ENCODE assay signal across 19 cellular contexts in the genomic region with DNA sequence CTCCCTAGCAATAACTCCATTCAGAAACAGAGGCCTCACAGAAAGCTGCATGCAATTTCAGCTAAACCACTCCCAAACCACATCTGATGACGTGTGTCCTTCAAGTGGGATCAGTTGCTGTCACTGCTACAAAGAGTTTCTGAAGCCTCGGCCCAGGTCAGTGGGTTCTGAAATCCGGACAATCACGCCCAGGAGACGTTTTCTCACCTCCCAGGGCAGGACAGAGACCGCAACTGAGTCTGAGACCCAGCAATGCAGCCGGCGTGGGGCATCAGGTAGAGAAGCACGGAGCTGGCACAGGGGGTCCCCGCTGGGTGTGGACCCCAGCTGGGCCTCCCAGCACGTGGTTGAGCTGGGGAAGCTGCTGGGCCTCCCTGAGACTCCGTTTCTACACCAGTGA. TPM values are rescaled to one million over a fixed set of nuclear protein-coding genes. Genes with fewer than 3 reads are reported as not detected.
DNase-seq lines count a peak whose midpoint lies in the region; ATAC-seq, FAIRE-seq and TF ChIP-seq lines count a peak whose summit lies in the region.
"Had no signal": no experiment of that assay in that cellular context is flagged by ENCODE, and none has a peak within 500 bp of the region (broad histone marks: within the 10 kb centered on the region; RNA-seq: fewer than 3 reads in every experiment).

No MANE protein-coding gene starts in this region.

- no peaks in the 10 kb centered on the region for H3K9me3 ChIP-seq in HepG2 (ENCODE audit: low read length)
- H3K9me3 ChIP-seq in right lobe of liver = no peaks in the 10 kb centered on the region

- intact Hi-C loops in HepG2 (cut with micrococcal nuclease; ENCODE audit: unreplicated experiment) (no loop called here), right lobe of liver (cut with DNase I) (no loop called here)

- H3K4me1 ChIP-seq in HepG2 (ENCODE audit: insufficient read depth, low read length) = no peaks in the 10 kb centered on the region
- peaks cover 0 to 5% (median 0%) of the 10 kb centered on the region in 4 donors for H3K4me1 ChIP-seq in right lobe of liver

- FAIRE-seq in HepG2 (lab: Jason Lieb, UNC) = no peak
- FAIRE-seq: G401.6, GM12891 had no signal

- peaks cover 3% of the 10 kb centered on the region; the same call in 1 of the 2 replicates for H4K20me1 ChIP-seq in HepG2 (ENCODE audit: insufficient read depth, low read length)

- TF ChIP-seq RAD21 in HepG2 (CRISPR knock-in tag; IDR thresholded peaks at IDR 0.05) = no peak

- H2AFZ ChIP-seq in HepG2 (ENCODE audit: low read length) = no peak overlapping the region

- in situ Hi-C loops in HepG2 (cut with HindIII; ENCODE audit: extremely low pct_ligation_motif_present, low pct_unique_long_range_greater_than_20kb) = no loop called here

- BruUV-seq in HepG2 (replicated peaks; lab: Mats Ljungman, UMichigan) = no TSS peak

- WGBS in HepG2 (ENCODE audit: low lambda C conversion rate) = 50% methylated on average over 7 of the region's 12 CpGs
- 80% methylated on average over 4 of the region's 12 CpGs for WGBS in right lobe of liver (ENCODE audit: insufficient coverage, low coverage, low lambda C conversion rate, missing lambda C conversion rate)

- DNase-seq in HepG2 (ENCODE audit: low spot score) (no peak), right lobe of liver (no peak), NCI-H2107 treated with DMSO at 0.1 percent for 48 hours (lab: John Stamatoyannopoulos, UW; ENCODE audit: unreplicated experiment) (peak; percentile 78), coronary artery (ENCODE audit: low spot score) (peak; percentile 24), NCI-H1436 treated with DMSO at 0.1 percent for 48 hours (lab: John Stamatoyannopoulos, UW) (no peak), DMS153 (lab: John Stamatoyannopoulos, UW) (no peak)
- DNase-seq: ACHN; Calu3; CD4-positive, alpha-beta T cell; DMS 273 treated with DMSO at 0.1 percent for 48 hours; DMS79 treated with DMSO at 0.1 percent for 48 hours; EL; GOT3; H9 had no signal

- no peak overlapping the region for H3K9ac ChIP-seq in HepG2 (ENCODE audit: insufficient read depth, low read depth, low read length)
- H3K9ac ChIP-seq: BLaER1 treated with 17β-estradiol and CSF1 and Interleukin-3, amounts not matched to agents 10 nM and 100 nM had no signal

- H3K36me3 ChIP-seq in HepG2 (replicated peaks in 1 of 2; ENCODE audit: control insufficient read depth in 1 of 2, insufficient read depth in 2 of 2, low read length in 2 of 2) (no peaks in the 10 kb centered on the region), right lobe of liver (no peaks in the 10 kb centered on the region)
- H3K36me3 ChIP-seq: BLaER1 treated with 17β-estradiol and CSF1 and Interleukin-3, amounts not matched to agents 10 nM and 100 nM had no signal

- ATAC-seq in HepG2 (no peak), right lobe of liver (no peak), GM18858 (IDR thresholded peaks at IDR 0.05; ENCODE audit: unreplicated experiment) (no peak)

- peaks cover 4 to 22% of the 10 kb centered on the region in 2 experiments for H3K27me3 ChIP-seq in HepG2 (ENCODE audit: control insufficient read depth in 1 of 2, insufficient read depth in 2 of 2, low read length in 2 of 2)
- no peaks in the 10 kb centered on the region for H3K27me3 ChIP-seq in right lobe of liver

- H3K27ac ChIP-seq in HepG2 (ENCODE audit: extremely low read length, insufficient read depth, low read length) (no peak overlapping the region), right lobe of liver (no peak overlapping the region), coronary artery (no peak overlapping the region)
- H3K27ac ChIP-seq: BLaER1 treated with 17β-estradiol and CSF1 and Interleukin-3, amounts not matched to agents 10 nM and 100 nM had no signal

- H3K4me2 ChIP-seq in HepG2 (ENCODE audit: low read depth, low read length) = no peak overlapping the region
- H3K4me2 ChIP-seq: BLaER1 treated with 17β-estradiol and CSF1 and Interleukin-3, amounts not matched to agents 10 nM and 100 nM had no signal

- POLR2A ChIA-PET in HepG2 (lab: Yijun Ruan, JAX) = no interaction called here

- TF ChIP-seq EP300 in HepG2 (IDR thresholded peaks at IDR 0.05; ENCODE audit: low read depth in 2 of 2, low read length in 2 of 2) (no peak), HepG2 (CRISPR knock-in tag; IDR thresholded peaks at IDR 0.05; ENCODE audit: borderline replicate concordance) (no peak)

- TF ChIP-seq POLR2A in HepG2 (IDR thresholded peaks at IDR 0.05; ENCODE audit: insufficient read depth in 1 of 2, low read depth in 2 of 2, low read length in 2 of 2) (no peak), right lobe of liver (IDR thresholded peaks at IDR 0.05) (no peak)

- CTCF ChIA-PET in HepG2 (lab: Yijun Ruan, JAX; ENCODE audit: low intra/inter-chr PET ratio, low total read pairs) = no interaction called here

- TF ChIP-seq CTCF in HepG2 (CRISPR knock-in tag; IDR thresholded peaks at IDR 0.05) = no peak
- TF ChIP-seq CTCF in right lobe of liver (IDR thresholded peaks at IDR 0.05) = no peak
- no peak for TF ChIP-seq CTCF in coronary artery (IDR thresholded peaks at IDR 0.05)

- H3K4me3 ChIP-seq in HepG2 (replicated peaks in 1 of 3; ENCODE audit: insufficient read depth in 1 of 3, low read depth in 2 of 3, low read length in 3 of 3) (no peak overlapping the region), right lobe of liver (no peak overlapping the region), coronary artery (no peak overlapping the region)
- H3K4me3 ChIP-seq: BLaER1 treated with 17β-estradiol and CSF1 and Interleukin-3, amounts not matched to agents 10 nM and 100 nM had no signal

- no peaks in the 10 kb centered on the region for H3K79me2 ChIP-seq in HepG2 (ENCODE audit: insufficient read depth, low read length)

RNA-seq across cellular contexts. Expression of gene UBE2QL1, which starts 2.6 kb away (rescaled TPM):
- total RNA-seq in HepG2 (2016; rRNA removed; fragmentation: Illumina TruSeq; extraction: Trizol) = not detected in 2 replicates
- not detected in 2 replicates for total RNA-seq in HepG2 (2016; cell fraction: cytosol; rRNA removed; fragmentation: Illumina TruSeq; extraction: Trizol; ENCODE audit: low read depth)
- not detected in 2 replicates for total RNA-seq in HepG2 (2016; cell fraction: insoluble cytoplasmic fraction; rRNA removed; fragmentation: Illumina TruSeq; extraction: Trizol)
- not detected in 2 replicates for total RNA-seq in HepG2 (2016; cell fraction: membrane; rRNA removed; fragmentation: Illumina TruSeq; extraction: Trizol)
- not detected in 2 replicates for total RNA-seq in HepG2 (2016; cell fraction: nucleus; rRNA removed; fragmentation: Illumina TruSeq; extraction: Trizol)
- not detected in 2 replicates for polyA plus RNA-seq in HepG2 (2011; rRNA removed)
- not detected in 2 replicates for polyA plus RNA-seq in HepG2 (2011; cell fraction: cytosol; rRNA removed)
- not detected in 2 replicates for polyA plus RNA-seq in HepG2 (2011; cell fraction: nucleus; rRNA removed)
- polyA plus RNA-seq in HepG2 (2012) = not detected in 2 replicates
- not detected in 2 replicates for polyA plus RNA-seq in HepG2 (2016; cell fraction: cytosol; fragmentation: Illumina TruSeq; extraction: Trizol; ENCODE audit: low read depth)
- not detected in 2 replicates for polyA plus RNA-seq in HepG2 (2016; cell fraction: insoluble cytoplasmic fraction; fragmentation: Illumina TruSeq; extraction: Trizol; ENCODE audit: low read depth)
- not detected in 2 replicates for polyA plus RNA-seq in HepG2 (2016; cell fraction: membrane; fragmentation: Illumina TruSeq; extraction: Trizol; ENCODE audit: low read depth)
- not detected in 2 replicates for polyA plus RNA-seq in HepG2 (2016; cell fraction: nucleus; fragmentation: Illumina TruSeq; extraction: Trizol; ENCODE audit: insufficient read depth, low read depth)
- not detected in 2 replicates for polyA minus RNA-seq in HepG2 (2011; rRNA and poly(A)+ RNA removed; ENCODE audit: low replicate concordance)
- not detected in 2 replicates for polyA minus RNA-seq in HepG2 (2011; cell fraction: cytosol; rRNA and poly(A)+ RNA removed)
- not detected in 2 replicates for polyA minus RNA-seq in HepG2 (2011; cell fraction: nucleus; rRNA and poly(A)+ RNA removed)
- total RNA-seq in right lobe of liver = under 1 TPM; 0.20 to 0.74 (median 0.54) TPM
- total RNA-seq: Calu3, HT1080 had no signal

Comparison
In these comparisons a context has a peak if more than half of its experiments do, and no peak if none do; other contexts are left out.
1. DNase-seq: peak in NCI-H2107 treated with DMSO at 0.1 percent for 48 hours (single experiment) and coronary artery (single experiment); none in HepG2 (single experiment), right lobe of liver (0 of 3), NCI-H1436 treated with DMSO at 0.1 percent for 48 hours (single experiment) and DMS153 (single experiment).